8 cellular contexts compared by ENCODE assay signal in genomic region chr11:63672156-63672463, GRCh38. TPM values are rescaled to one million over a fixed set of nuclear protein-coding genes. Genes with fewer than 3 reads are reported as not detected.
DNase-seq lines count a peak whose midpoint lies in the region; ATAC-seq and TF ChIP-seq lines count a peak whose summit lies in the region.
"Had no signal": no experiment of that assay in that cellular context is flagged by ENCODE, and none has a peak within 500 bp of the region (broad histone marks: within the 10 kb centered on the region; RNA-seq: fewer than 3 reads in every experiment).

No MANE protein-coding gene starts in this region.

- peak overlapping the region; percentile 87 for H3K9ac ChIP-seq in DND-41 (ENCODE audit: low read depth, low read length)

- peaks cover 44% of the 10 kb centered on the region for H3K79me2 ChIP-seq in DND-41 (ENCODE audit: insufficient read depth, low read length)

- no peaks in the 10 kb centered on the region for H3K27me3 ChIP-seq in DND-41 (ENCODE audit: insufficient read depth, low read length, poor library complexity)
- no peaks in the 10 kb centered on the region for H3K27me3 ChIP-seq in RWPE2 (ENCODE audit: insufficient read depth, poor library complexity, severe bottlenecking)
- no peaks in the 10 kb centered on the region for H3K27me3 ChIP-seq in gastroesophageal sphincter

- no peak for ATAC-seq in DND-41 (ENCODE audit: insufficient read depth, low read depth)
- ATAC-seq in RWPE2 (ENCODE audit: low read depth) = no peak
- no peak for ATAC-seq in gastroesophageal sphincter
- ATAC-seq in stimulated activated memory B cell treated with anti-CD40 and anti-IgM and Interleukin-4, amounts not matched to agents 10 μg/mL and 1 μg/mL and 100 μg/mL, for 72 hours = no peak

- H3K4me1 ChIP-seq in DND-41 (ENCODE audit: insufficient read depth, low read length) (peaks cover 41% of the 10 kb centered on the region), RWPE2 (ENCODE audit: insufficient read depth, poor library complexity, severe bottlenecking) (peaks cover 37% of the 10 kb centered on the region), gastroesophageal sphincter (peaks cover 0 to 40% (median 24%) of the 10 kb centered on the region in 3 donors)

- TF ChIP-seq CTCF in DND-41 (IDR thresholded peaks at IDR 0.05; ENCODE audit: borderline replicate concordance, extremely low read depth, low read length, poor library complexity, severe bottlenecking) (no peak), RWPE2 (IDR thresholded peaks at IDR 0.05; ENCODE audit: poor library complexity, severe bottlenecking) (no peak), gastroesophageal sphincter (IDR thresholded peaks at IDR 0.05) (no peak)

- no peaks in the 10 kb centered on the region for H3K9me3 Mint-ChIP-seq in stimulated activated memory B cell treated with anti-CD40 and anti-IgM and Interleukin-4, amounts not matched to agents 10 μg/mL and 1 μg/mL and 100 μg/mL, for 72 hours

- 100% methylated on average over 3 to 10 of the region's 16 CpGs for WGBS in gastroesophageal sphincter (ENCODE audit: low coverage in 1 of 2), 2 donors

- no peak for TF ChIP-seq EP300 in gastroesophageal sphincter (IDR thresholded peaks at IDR 0.05)

- H3K36me3 ChIP-seq in DND-41 (ENCODE audit: insufficient read depth, low read length) = peaks cover 17% of the 10 kb centered on the region
- peaks cover 17% of the 10 kb centered on the region; the same call in 1 of the 2 replicates for H3K36me3 ChIP-seq in RWPE2 (ENCODE audit: low read depth)
- no peaks in the 10 kb centered on the region for H3K36me3 ChIP-seq in gastroesophageal sphincter

- TF ChIP-seq POLR2A in gastroesophageal sphincter (IDR thresholded peaks at IDR 0.05) = no peak

- no peaks in the 10 kb centered on the region for H3K27me3 Mint-ChIP-seq in stimulated activated memory B cell treated with anti-CD40 and anti-IgM and Interleukin-4, amounts not matched to agents 10 μg/mL and 1 μg/mL and 100 μg/mL, for 72 hours
- H3K27me3 Mint-ChIP-seq: activated CD4-positive, alpha-beta T cell treated with anti-CD3 and anti-CD28 coated beads for 36 hours had no signal

- peak overlapping the region; percentile 73 for H3K4me2 ChIP-seq in DND-41 (ENCODE audit: insufficient read depth, low read length)

- peak overlapping the region; percentile 79 for H3K27ac Mint-ChIP-seq in stimulated activated memory B cell treated with anti-CD40 and anti-IgM and Interleukin-4, amounts not matched to agents 10 μg/mL and 1 μg/mL and 100 μg/mL, for 72 hours

- H3K4me3 ChIP-seq in DND-41 (ENCODE audit: low read depth in 1 of 2, low read length in 2 of 2) (peak overlapping the region in 1 of 2 experiments; percentile 61; a peak in 3 of 4 replicates), RWPE2 (ENCODE audit: severe bottlenecking) (no peak overlapping the region), gastroesophageal sphincter (peak overlapping the region in 1 of 2 donors; percentile 86)

- peak overlapping the region; percentile 87 for H2AFZ ChIP-seq in DND-41 (ENCODE audit: low read depth, low read length)

- H4K20me1 ChIP-seq in DND-41 (ENCODE audit: insufficient read depth, low read length) = peaks cover 24% of the 10 kb centered on the region; the same call in 1 of the 2 replicates

- no peaks in the 10 kb centered on the region for H3K9me3 ChIP-seq in DND-41 (ENCODE audit: insufficient read depth, low read length, severe bottlenecking)
- no peaks in the 10 kb centered on the region for H3K9me3 ChIP-seq in RWPE2 (ENCODE audit: severe bottlenecking)
- no peaks in the 10 kb centered on the region for H3K9me3 ChIP-seq in gastroesophageal sphincter

- H3K27ac ChIP-seq in DND-41 (ENCODE audit: low read length) = peak overlapping the region; percentile 87
- H3K27ac ChIP-seq in RWPE2 (ENCODE audit: poor library complexity, severe bottlenecking) = peak overlapping the region; percentile 90
- H3K27ac ChIP-seq in gastroesophageal sphincter = peak overlapping the region; percentile 98 to 100 (median 99)

- peak overlapping the region; percentile 85 for H3K4me3 Mint-ChIP-seq in stimulated activated memory B cell treated with anti-CD40 and anti-IgM and Interleukin-4, amounts not matched to agents 10 μg/mL and 1 μg/mL and 100 μg/mL, for 72 hours

- DNase-seq in DND-41 (no peak), RWPE2 (ENCODE audit: low spot score) (no peak), CD1c-positive myeloid dendritic cell (ENCODE audit: extremely low spot score) (no peak), NK-92 (lab: John Stamatoyannopoulos, UW; ENCODE audit: unreplicated experiment) (no peak), NCI-H128 (lab: John Stamatoyannopoulos, UW; ENCODE audit: unreplicated experiment) (no peak)

- no peaks in the 10 kb centered on the region for H3K36me3 Mint-ChIP-seq in stimulated activated memory B cell treated with anti-CD40 and anti-IgM and Interleukin-4, amounts not matched to agents 10 μg/mL and 1 μg/mL and 100 μg/mL, for 72 hours

- peaks cover 41% of the 10 kb centered on the region for H3K4me1 Mint-ChIP-seq in stimulated activated memory B cell treated with anti-CD40 and anti-IgM and Interleukin-4, amounts not matched to agents 10 μg/mL and 1 μg/mL and 100 μg/mL, for 72 hours

RNA-seq across cellular contexts. Expression of gene ATL3, which starts 0.9 kb away (rescaled TPM):
- 100 to 1,000 TPM; 155 to 221 (median 202) TPM for total RNA-seq in gastroesophageal sphincter

RNA-seq across cellular contexts. Expression of gene RTN3, which starts 9.2 kb away (rescaled TPM):
- 100 to 1,000 TPM in 1 of 4 donors, 10 to 100 TPM in 3; 78.4 to 115 (median 94.2) TPM for total RNA-seq in gastroesophageal sphincter

RNA-seq across cellular contexts. Expression of gene PLAAT3, which starts 57.9 kb away (rescaled TPM):
- total RNA-seq in gastroesophageal sphincter = 10 to 100 TPM; 45.9 to 69.1 (median 53.2) TPM
